ENCODE assay signal across 15 cellular contexts in genomic region chr20:24277196-24277595, GRCh38.
DNase-seq lines count a peak whose midpoint lies in the region; TF ChIP-seq lines count a peak whose summit lies in the region.
"Had no signal": no experiment of that assay in that cellular context is flagged by ENCODE, and none has a peak within 500 bp of the region (broad histone marks: within the 10 kb centered on the region; RNA-seq: fewer than 3 reads in every experiment).

No MANE protein-coding gene starts in this region.

- H3K27ac Mint-ChIP-seq in glutamatergic neuron (ENCODE audit: unreplicated experiment) (peak overlapping the region; percentile 50), nephron progenitor cell (no peak overlapping the region)
- H3K27ac Mint-ChIP-seq: B cell; CD8-positive, alpha-beta T cell; IgD-negative memory B cell had no signal

- peaks cover 24% of the 10 kb centered on the region for H3K4me1 Mint-ChIP-seq in glutamatergic neuron (ENCODE audit: low read depth, unreplicated experiment)
- H3K4me1 Mint-ChIP-seq in nephron progenitor cell = peaks cover 35% of the 10 kb centered on the region
- H3K4me1 Mint-ChIP-seq: B cell, IgD-negative memory B cell had no signal

- H3K4me3 Mint-ChIP-seq in glutamatergic neuron (ENCODE audit: unreplicated experiment) (peak overlapping the region; percentile 41), nephron progenitor cell (no peak overlapping the region)
- H3K4me3 Mint-ChIP-seq: B cell; CD8-positive, alpha-beta T cell; IgD-negative memory B cell had no signal

- peaks cover 5% of the 10 kb centered on the region for H3K9me3 Mint-ChIP-seq in glutamatergic neuron (ENCODE audit: unreplicated experiment)
- peaks cover 14% of the 10 kb centered on the region for H3K9me3 Mint-ChIP-seq in nephron progenitor cell

- H3K4me1 ChIP-seq in HEK293 (ENCODE audit: control insufficient read depth, insufficient read depth, low read length) = no peaks in the 10 kb centered on the region

- H3K27me3 Mint-ChIP-seq in glutamatergic neuron (ENCODE audit: unreplicated experiment) (peaks cover 4% of the 10 kb centered on the region), nephron progenitor cell (ENCODE audit: low read depth, poor library complexity) (peaks cover 4% of the 10 kb centered on the region)

- H3K36me3 Mint-ChIP-seq in glutamatergic neuron (ENCODE audit: unreplicated experiment) (peaks cover 14% of the 10 kb centered on the region), nephron progenitor cell (ENCODE audit: low read depth) (no peaks in the 10 kb centered on the region)
- H3K36me3 Mint-ChIP-seq: CD8-positive, alpha-beta T cell; IgD-negative memory B cell had no signal

- H3K4me3 ChIP-seq in HEK293 (ENCODE audit: low read depth, low read length) = no peak overlapping the region
- H3K4me3 ChIP-seq: BLaER1 treated with 17β-estradiol and CSF1 and Interleukin-3, amounts not matched to agents 10 nM and 100 nM; GM23248 had no signal

- no peak overlapping the region for H3K27ac ChIP-seq in HEK293 (ENCODE audit: extremely low read depth, low read depth, low read length)
- H3K27ac ChIP-seq: BLaER1 treated with 17β-estradiol and CSF1 and Interleukin-3, amounts not matched to agents 10 nM and 100 nM; GM23248 had no signal

- DNase-seq in NCI-H524 (lab: John Stamatoyannopoulos, UW) = peak; percentile 38 to 65
- no peak for DNase-seq in NCI-H524 treated with DMSO at 0.1 percent for 48 hours (lab: John Stamatoyannopoulos, UW)
- DNase-seq in glutamatergic neuron = peak; percentile 35
- peak; percentile 9 for DNase-seq in nephron progenitor cell
- DNase-seq in NCI-H446 treated with DMSO at 0.1 percent for 48 hours (lab: John Stamatoyannopoulos, UW) = no peak
- DNase-seq in foreskin melanocyte = no peak
- DNase-seq: Calu3; CD8-positive, alpha-beta T cell; GDM1; GM23248; H7 had no signal

- POLR2A ChIA-PET in HEK293 (lab: Yijun Ruan, JAX) = no interaction called here

- no peak for TF ChIP-seq CTCF in HEK293 (tag by site-specific recombination; IDR thresholded peaks at IDR 0.05)
- TF ChIP-seq CTCF in glutamatergic neuron (IDR thresholded peaks at IDR 0.05; ENCODE audit: partially characterized antibody, unreplicated experiment) = no peak
- TF ChIP-seq CTCF in nephron progenitor cell (IDR thresholded peaks at IDR 0.05) = no peak

- no peaks in the 10 kb centered on the region for H3K9me3 ChIP-seq in HEK293 (ENCODE audit: control insufficient read depth, insufficient read depth, low read depth, low read length)

- CTCF ChIA-PET in HEK293 (lab: Yijun Ruan, JAX) = no interaction called here

- no peaks in the 10 kb centered on the region for H3K36me3 ChIP-seq in HEK293 (ENCODE audit: control insufficient read depth in 2 of 2, insufficient read depth in 1 of 2, low read length in 2 of 2)
- H3K36me3 ChIP-seq: BLaER1 treated with 17β-estradiol and CSF1 and Interleukin-3, amounts not matched to agents 10 nM and 100 nM had no signal

TF ChIP-seq in HEK293, 187 proteins besides CTCF, POLR2A, EP300 and RAD21:
- TF ChIP-seq ZFHX2 (tag by site-specific recombination; conservative IDR thresholded peaks at IDR 0.05) (0 out of 2 replicates have a peak, but pooled peaks have one; percentile 24), KLF1 (tag by site-specific recombination; IDR thresholded peaks at IDR 0.05) (peak; percentile 16; the same call in 1 of the 2 replicates), ZNF707 (tag by site-specific recombination; IDR thresholded peaks at IDR 0.05) (no peak)

Comparison
In these comparisons a context has a peak if more than half of its experiments do, and no peak if none do; other contexts are left out.
1. DNase-seq: peak in NCI-H524 (2 of 2), glutamatergic neuron (single experiment) and nephron progenitor cell (single experiment); none in NCI-H524 treated with DMSO at 0.1 percent for 48 hours (single experiment), NCI-H446 treated with DMSO at 0.1 percent for 48 hours (single experiment) and foreskin melanocyte (single experiment).